Comparison of ENCODE assay signal across 18 cellular contexts in genomic region chr20:36587388-36588136, GRCh38. TPM values are rescaled to one million over a fixed set of nuclear protein-coding genes. Genes with fewer than 3 reads are reported as not detected.
A peak's percentile ranks its signal among the peaks of the same experiment; 100 is the strongest.
DNase-seq lines count a peak whose midpoint lies in the region; ATAC-seq and TF ChIP-seq lines count a peak whose summit lies in the region.
"Had no signal": no experiment of that assay in that cellular context is flagged by ENCODE, and none has a peak within 500 bp of the region (broad histone marks: within the 10 kb centered on the region; RNA-seq: fewer than 3 reads in every experiment).

No MANE protein-coding gene starts in this region.

- peak overlapping the region; percentile 56 for H3K27ac Mint-ChIP-seq in activated CD4-positive, alpha-beta T cell treated with anti-CD3 and anti-CD28 coated beads, Interleukin-2, amount 10 ng/mL, durations not matched to agents 24 days and 14 days
- peak overlapping the region; percentile 66 for H3K27ac Mint-ChIP-seq in CD8-positive, alpha-beta T cell
- peak overlapping the region; percentile 5 for H3K27ac Mint-ChIP-seq in activated CD8-positive, alpha-beta T cell treated with anti-CD3 and anti-CD28 coated beads, Interleukin-2, amount 10 ng/mL, durations not matched to agents 7 days and 5 days
- peak overlapping the region in 9 of 10 donors; percentile 53 to 84 (median 75) for H3K27ac Mint-ChIP-seq in naive thymus-derived CD8-positive, alpha-beta T cell
- H3K27ac Mint-ChIP-seq: progenitor cell of endocrine pancreas had no signal

- peaks cover 56% of the 10 kb centered on the region for H3K36me3 Mint-ChIP-seq in activated CD4-positive, alpha-beta T cell treated with anti-CD3 and anti-CD28 coated beads, Interleukin-2, amount 10 ng/mL, durations not matched to agents 24 days and 14 days (ENCODE audit: low read depth)
- H3K36me3 Mint-ChIP-seq in CD8-positive, alpha-beta T cell: peaks cover 59% of the 10 kb centered on the region
- H3K36me3 Mint-ChIP-seq in activated CD8-positive, alpha-beta T cell treated with anti-CD3 and anti-CD28 coated beads, Interleukin-2, amount 10 ng/mL, durations not matched to agents 7 days and 5 days (ENCODE audit: low read depth): peaks cover 42% of the 10 kb centered on the region
- H3K36me3 Mint-ChIP-seq in naive thymus-derived CD8-positive, alpha-beta T cell: peaks cover under 1 to 53% (median 5%) of the 10 kb centered on the region in 3 donors

- H3K4me2 ChIP-seq in PC-3 (ENCODE audit: low read length): no peak overlapping the region

- peaks cover 31% of the 10 kb centered on the region for H3K4me1 Mint-ChIP-seq in activated CD4-positive, alpha-beta T cell treated with anti-CD3 and anti-CD28 coated beads, Interleukin-2, amount 10 ng/mL, durations not matched to agents 24 days and 14 days
- peaks cover 36% of the 10 kb centered on the region for H3K4me1 Mint-ChIP-seq in CD8-positive, alpha-beta T cell (ENCODE audit: low read depth)
- H3K4me1 Mint-ChIP-seq in activated CD8-positive, alpha-beta T cell treated with anti-CD3 and anti-CD28 coated beads, Interleukin-2, amount 10 ng/mL, durations not matched to agents 7 days and 5 days (ENCODE audit: low read depth): peaks cover 46% of the 10 kb centered on the region
- H3K4me1 Mint-ChIP-seq in naive thymus-derived CD8-positive, alpha-beta T cell: peaks cover 16 to 41% (median 34%) of the 10 kb centered on the region in 4 donors

- peaks cover 3% of the 10 kb centered on the region for H3F3A ChIP-seq in PC-3 (ENCODE audit: low read length, unreplicated experiment)

- ATAC-seq in CD8-positive, alpha-beta T cell: no peak
- no peak for ATAC-seq in activated CD8-positive, alpha-beta T cell treated with anti-CD3 and anti-CD28 coated beads, Interleukin-2, amount 10 ng/mL, durations not matched to agents 7 days and 5 days
- ATAC-seq in naive thymus-derived CD8-positive, alpha-beta T cell: peak in 1 of 2 donors; percentile 12
- ATAC-seq in GM19328 (IDR thresholded peaks at IDR 0.05; ENCODE audit: unreplicated experiment) (no peak), GM19035 (IDR thresholded peaks at IDR 0.05; ENCODE audit: unreplicated experiment) (no peak), PC-3 (no peak)

- no peaks in the 10 kb centered on the region for H3K9me3 Mint-ChIP-seq in activated CD4-positive, alpha-beta T cell treated with anti-CD3 and anti-CD28 coated beads, Interleukin-2, amount 10 ng/mL, durations not matched to agents 24 days and 14 days
- H3K9me3 Mint-ChIP-seq in CD8-positive, alpha-beta T cell: no peaks in the 10 kb centered on the region
- H3K9me3 Mint-ChIP-seq in activated CD8-positive, alpha-beta T cell treated with anti-CD3 and anti-CD28 coated beads, Interleukin-2, amount 10 ng/mL, durations not matched to agents 7 days and 5 days (ENCODE audit: insufficient read depth): no peaks in the 10 kb centered on the region
- no peaks in the 10 kb centered on the region for H3K9me3 Mint-ChIP-seq in naive thymus-derived CD8-positive, alpha-beta T cell

- no peaks in the 10 kb centered on the region for H3K27me3 ChIP-seq in CD8-positive, alpha-beta T cell (ENCODE audit: insufficient read depth, low read length)
- H3K27me3 ChIP-seq in PC-3 (ENCODE audit: low read length): no peaks in the 10 kb centered on the region
- H3K27me3 ChIP-seq: esophagus muscularis mucosa, upper lobe of left lung had no signal

- no peak overlapping the region for H3K4me3 Mint-ChIP-seq in activated CD4-positive, alpha-beta T cell treated with anti-CD3 and anti-CD28 coated beads, Interleukin-2, amount 10 ng/mL, durations not matched to agents 24 days and 14 days
- no peak overlapping the region for H3K4me3 Mint-ChIP-seq in CD8-positive, alpha-beta T cell
- H3K4me3 Mint-ChIP-seq in activated CD8-positive, alpha-beta T cell treated with anti-CD3 and anti-CD28 coated beads, Interleukin-2, amount 10 ng/mL, durations not matched to agents 7 days and 5 days: no peak overlapping the region
- no peak overlapping the region for H3K4me3 Mint-ChIP-seq in naive thymus-derived CD8-positive, alpha-beta T cell

- no peaks in the 10 kb centered on the region for H3K9me2 ChIP-seq in PC-3 (replicated peaks; ENCODE audit: low read length)

- H2AFZ ChIP-seq in PC-3 (ENCODE audit: low read length): no peak overlapping the region

- peaks cover 11% of the 10 kb centered on the region for H3K36me3 ChIP-seq in CD8-positive, alpha-beta T cell (ENCODE audit: insufficient read depth, low read length)
- peaks cover 12% of the 10 kb centered on the region; the same call in 1 of the 2 replicates for H3K36me3 ChIP-seq in PC-3 (ENCODE audit: low read depth, low read length)

- H3K9me3 ChIP-seq in CD8-positive, alpha-beta T cell (ENCODE audit: low read length): no peaks in the 10 kb centered on the region
- H3K9me3 ChIP-seq in PC-3 (ENCODE audit: low read length): no peaks in the 10 kb centered on the region
- H3K9me3 ChIP-seq: esophagus muscularis mucosa, upper lobe of left lung had no signal

- H3K79me2 ChIP-seq in PC-3 (ENCODE audit: low read length): no peaks in the 10 kb centered on the region

- no peaks in the 10 kb centered on the region for H4K20me1 ChIP-seq in PC-3 (ENCODE audit: low read length)

- CTCF ChIA-PET in CD8-positive, alpha-beta T cell (lab: Charles Lee): interaction anchor here (0.6 to 3.1 kb wide), 7 partner anchors 13 to 841 kb away, joined by 3 to 13 read pairs (median 3); partner anchors contain the start of genes RAB5IF and TGIF2
- CTCF ChIA-PET in activated CD8-positive, alpha-beta T cell treated with anti-CD3 and anti-CD28 coated beads, Interleukin-2, amount 10 ng/mL, durations not matched to agents 7 days and 5 days (lab: Charles Lee): interaction anchor here (0.7 to 6.6 kb wide), 4 partner anchors 13 to 115 kb away, joined by 3 to 54 read pairs (median 3); partner anchors contain the start of gene RAB5IF
- CTCF ChIA-PET in PC-3 (lab: Charles Lee): no interaction called here

- peaks cover 15% of the 10 kb centered on the region for H3K4me1 ChIP-seq in CD8-positive, alpha-beta T cell (ENCODE audit: insufficient read depth, low read length)
- peaks cover 15% of the 10 kb centered on the region for H3K4me1 ChIP-seq in PC-3 (ENCODE audit: insufficient read depth, low read length)

- H3K27me3 Mint-ChIP-seq in activated CD4-positive, alpha-beta T cell treated with anti-CD3 and anti-CD28 coated beads, Interleukin-2, amount 10 ng/mL, durations not matched to agents 24 days and 14 days: no peaks in the 10 kb centered on the region
- H3K27me3 Mint-ChIP-seq in CD8-positive, alpha-beta T cell (ENCODE audit: low read depth): no peaks in the 10 kb centered on the region
- no peaks in the 10 kb centered on the region for H3K27me3 Mint-ChIP-seq in activated CD8-positive, alpha-beta T cell treated with anti-CD3 and anti-CD28 coated beads, Interleukin-2, amount 10 ng/mL, durations not matched to agents 7 days and 5 days (ENCODE audit: low read depth)
- H3K27me3 Mint-ChIP-seq in naive thymus-derived CD8-positive, alpha-beta T cell: no peaks in the 10 kb centered on the region
- H3K27me3 Mint-ChIP-seq: progenitor cell of endocrine pancreas had no signal

- intact Hi-C loops in activated CD4-positive, alpha-beta T cell treated with anti-CD3 and anti-CD28 coated beads, Interleukin-2, amount 10 ng/mL, durations not matched to agents 24 days and 14 days (cut with micrococcal nuclease): no loop called here
- intact Hi-C loops in CD8-positive, alpha-beta T cell (cut with DNase I, micrococcal nuclease): no loop called here
- intact Hi-C loops in PC-3 (cut with micrococcal nuclease): no loop called here

- no peak for TF ChIP-seq CTCF in CD8-positive, alpha-beta T cell (IDR thresholded peaks at IDR 0.05)
- no peak for TF ChIP-seq CTCF in PC-3 (conservative IDR thresholded peaks at IDR 0.05; ENCODE audit: low read depth, low read length)

- H3K9ac ChIP-seq in PC-3 (ENCODE audit: low read length): no peak overlapping the region

- POLR2A ChIA-PET in CD8-positive, alpha-beta T cell (lab: Charles Lee): interaction anchor here (0.8 to 2.6 kb wide), 3 partner anchors 9 to 17 kb away, joined by 3 to 14 read pairs (median 5); partner anchors contain the start of genes RAB5IF and TGIF2
- POLR2A ChIA-PET in activated CD8-positive, alpha-beta T cell treated with anti-CD3 and anti-CD28 coated beads, Interleukin-2, amount 10 ng/mL, durations not matched to agents 7 days and 5 days (lab: Charles Lee): interaction anchor here (0.6 to 6.6 kb wide), 4 partner anchors 14 to 131 kb away, joined by 3 to 45 read pairs (median 8); partner anchors contain the start of genes RAB5IF and TGIF2
- POLR2A ChIA-PET in naive thymus-derived CD8-positive, alpha-beta T cell (lab: Charles Lee): interaction anchor here (0.7 to 25.2 kb wide), 4 partner anchors 10 to 1820 kb away, joined by 3 to 448 read pairs (median 5); partner anchors contain the start of gene TGIF2
- POLR2A ChIA-PET in PC-3 (lab: Charles Lee; ENCODE audit: unreplicated experiment): no interaction called here

- H3K27ac ChIP-seq in CD8-positive, alpha-beta T cell (ENCODE audit: low read depth, low read length): no peak overlapping the region
- H3K27ac ChIP-seq in PC-3 (ENCODE audit: low read length): no peak overlapping the region
- H3K27ac ChIP-seq: C4-2B, esophagus muscularis mucosa, upper lobe of left lung had no signal

- DNase-seq in activated CD4-positive, alpha-beta T cell treated with anti-CD3 and anti-CD28 coated beads, Interleukin-2, amount 10 ng/mL, durations not matched to agents 24 days and 14 days: no peak
- DNase-seq in activated CD4-positive, alpha-beta T cell treated with anti-CD3 and anti-CD28 coated beads for 48 hours: no peak
- no peak for DNase-seq in CD8-positive, alpha-beta T cell
- DNase-seq in activated CD8-positive, alpha-beta T cell treated with anti-CD3 and anti-CD28 coated beads, Interleukin-2, amount 10 ng/mL, durations not matched to agents 7 days and 5 days: no peak
- DNase-seq in naive thymus-derived CD8-positive, alpha-beta T cell: no peak
- no peak for DNase-seq in PC-3
- DNase-seq: NCI-H1105 treated with DMSO at 0.1 percent for 48 hours, NCI-H774, SW 1271 had no signal

- no peak overlapping the region for H3K4me3 ChIP-seq in CD8-positive, alpha-beta T cell (ENCODE audit: low read depth, low read length)
- no peak overlapping the region for H3K4me3 ChIP-seq in PC-3 (ENCODE audit: low read length)
- H3K4me3 ChIP-seq: esophagus muscularis mucosa, upper lobe of left lung had no signal

- no TSS peak for BruUV-seq in PC-3 (replicated peaks; lab: Mats Ljungman, UMichigan)

RNA-seq across cellular contexts. Expression of gene TGIF2, which starts 14.2 kb away (rescaled TPM):
- total RNA-seq in activated CD4-positive, alpha-beta T cell treated with anti-CD3 and anti-CD28 coated beads, Interleukin-2, amount 10 ng/mL, durations not matched to agents 24 days and 14 days: 55.2 and 55.7 TPM in 2 replicates
- 10 to 100 TPM; 50.4 to 51.1 TPM for total RNA-seq in CD8-positive, alpha-beta T cell
- total RNA-seq in activated CD8-positive, alpha-beta T cell treated with anti-CD3 and anti-CD28 coated beads, Interleukin-2, amount 10 ng/mL, durations not matched to agents 7 days and 5 days: 10 to 100 TPM; 29.2 to 32.9 TPM
- 10 to 100 TPM; 37.8 to 38.4 TPM for total RNA-seq in naive thymus-derived CD8-positive, alpha-beta T cell
- polyA plus RNA-seq in naive thymus-derived CD8-positive, alpha-beta T cell: 10 to 100 TPM; 25.7 to 36.8 (median 30.8) TPM
- 15.2 and 15.7 TPM in 2 replicates for total RNA-seq in PC-3 (2014; rRNA removed)

RNA-seq across cellular contexts. Expression of gene RAB5IF, which starts 18.0 kb away (rescaled TPM):
- 114 and 122 TPM in 2 replicates for total RNA-seq in activated CD4-positive, alpha-beta T cell treated with anti-CD3 and anti-CD28 coated beads, Interleukin-2, amount 10 ng/mL, durations not matched to agents 24 days and 14 days
- 100 to 1,000 TPM; 106 to 108 TPM for total RNA-seq in CD8-positive, alpha-beta T cell
- 100 to 1,000 TPM; 108 to 109 TPM for total RNA-seq in activated CD8-positive, alpha-beta T cell treated with anti-CD3 and anti-CD28 coated beads, Interleukin-2, amount 10 ng/mL, durations not matched to agents 7 days and 5 days
- total RNA-seq in naive thymus-derived CD8-positive, alpha-beta T cell: 10 to 100 TPM; 58.1 to 59.7 TPM
- polyA plus RNA-seq in naive thymus-derived CD8-positive, alpha-beta T cell: 100 to 1,000 TPM; 113 to 141 (median 138) TPM
- 217 and 255 TPM in 2 replicates for total RNA-seq in PC-3 (2014; rRNA removed)

RNA-seq across cellular contexts. Expression of gene MYL9, which starts 46.2 kb away (rescaled TPM):
- 0.14 and 0.33 TPM in 2 replicates for total RNA-seq in activated CD4-positive, alpha-beta T cell treated with anti-CD3 and anti-CD28 coated beads, Interleukin-2, amount 10 ng/mL, durations not matched to agents 24 days and 14 days
- total RNA-seq in CD8-positive, alpha-beta T cell: not detected
- under 1 TPM; 0.18 to 0.31 TPM for total RNA-seq in activated CD8-positive, alpha-beta T cell treated with anti-CD3 and anti-CD28 coated beads, Interleukin-2, amount 10 ng/mL, durations not matched to agents 7 days and 5 days
- total RNA-seq in naive thymus-derived CD8-positive, alpha-beta T cell: not detected
- polyA plus RNA-seq in naive thymus-derived CD8-positive, alpha-beta T cell: under 1 TPM in 1 of 3 donors, not detected in 2; 0.05 TPM
- 10.8 and 12.0 TPM in 2 replicates for total RNA-seq in PC-3 (2014; rRNA removed)

RNA-seq across cellular contexts. Expression of gene SLA2, which starts 58.4 kb away (rescaled TPM):
- 59.0 and 59.6 TPM in 2 replicates for total RNA-seq in activated CD4-positive, alpha-beta T cell treated with anti-CD3 and anti-CD28 coated beads, Interleukin-2, amount 10 ng/mL, durations not matched to agents 24 days and 14 days
- 10 to 100 TPM; 58.5 to 60.3 TPM for total RNA-seq in CD8-positive, alpha-beta T cell
- total RNA-seq in activated CD8-positive, alpha-beta T cell treated with anti-CD3 and anti-CD28 coated beads, Interleukin-2, amount 10 ng/mL, durations not matched to agents 7 days and 5 days: 100 to 1,000 TPM; 131 to 137 TPM
- 10 to 100 TPM; 34.3 to 34.4 TPM for total RNA-seq in naive thymus-derived CD8-positive, alpha-beta T cell
- 10 to 100 TPM; 18.9 to 22.2 (median 19.1) TPM for polyA plus RNA-seq in naive thymus-derived CD8-positive, alpha-beta T cell
- total RNA-seq in PC-3 (2014; rRNA removed): 0.23 and 0.51 TPM in 2 replicates
- total RNA-seq: glomerular endothelial cell, LHCN-M2, RPMI7951 had no signal

Comparison
In these comparisons a context has a peak if more than half of its experiments do, and no peak if none do; other contexts are left out.
1. H3K27ac Mint-ChIP-seq: peak in every context shown above with its lines; median percentile 75 in naive thymus-derived CD8-positive, alpha-beta T cell; 66 in CD8-positive, alpha-beta T cell; 56 in activated CD4-positive, alpha-beta T cell treated with anti-CD3 and anti-CD28 coated beads, Interleukin-2, amount 10 ng/mL, durations not matched to agents 24 days and 14 days; 5 in activated CD8-positive, alpha-beta T cell treated with anti-CD3 and anti-CD28 coated beads, Interleukin-2, amount 10 ng/mL, durations not matched to agents 7 days and 5 days.